24 cellular contexts compared by ENCODE assay signal in the genomic region with DNA sequence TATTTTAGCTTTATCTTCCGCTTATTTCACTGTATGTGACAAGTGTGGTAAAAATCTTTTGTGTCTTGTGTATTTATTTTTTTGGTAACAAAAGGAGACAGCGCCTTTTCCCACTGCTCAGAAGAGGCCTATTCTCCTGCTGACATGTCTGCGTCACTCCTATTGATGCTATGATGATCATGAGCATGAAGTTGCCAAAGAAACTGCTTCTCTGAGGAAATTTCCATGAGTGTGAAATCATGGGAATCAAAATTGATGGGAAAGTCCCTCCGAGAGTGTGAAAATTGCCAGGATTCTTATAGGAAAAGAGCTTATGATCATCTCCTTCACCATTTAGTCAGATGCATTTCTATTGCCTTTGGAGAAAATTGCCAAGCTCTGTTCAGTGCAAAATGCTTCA.
"Had no signal": no experiment of that assay in that cellular context is flagged by ENCODE, and none has a peak within 500 bp of the region (broad histone marks: within the 10 kb centered on the region; RNA-seq: fewer than 3 reads in every experiment).

No MANE protein-coding gene starts in this region.

- H3K27ac ChIP-seq: body of pancreas, cardiac muscle cell, esophagus muscularis mucosa, gastrocnemius medialis, heart left ventricle, prostate gland, right atrium auricular region, tibial artery, VCaP had no signal

- H3K27ac Mint-ChIP-seq: activated CD4-positive, alpha-beta T cell treated with anti-CD3 and anti-CD28 coated beads, Interleukin-2, amount 10 ng/mL, durations not matched to agents 7 days and 5 days; activated CD8-positive, alpha-beta memory T cell treated with anti-CD3 and anti-CD28 coated beads, Interleukin-2, amount 10 ng/mL, durations not matched to agents 7 days and 5 days; activated CD8-positive, alpha-beta T cell treated with anti-CD3 and anti-CD28 coated beads for 36 hours; activated naive CD4-positive, alpha-beta T cell treated with anti-CD3 and anti-CD28 coated beads, Interleukin-2, amount 10 ng/mL, durations not matched to agents 7 days and 5 days; T-cell; T-helper 2 cell treated with Interferon-gamma antibody and Interleukin-4, amounts not matched to agents 5 μg/mL and 100 μg/mL, for 36 hours had no signal

- H3K36me3 Mint-ChIP-seq: activated naive CD4-positive, alpha-beta T cell treated with anti-CD3 and anti-CD28 coated beads, Interleukin-2, amount 10 ng/mL, durations not matched to agents 7 days and 5 days; T-cell had no signal

- H3K9me3 ChIP-seq: body of pancreas, esophagus muscularis mucosa, gastrocnemius medialis, heart left ventricle, prostate gland, right atrium auricular region, tibial artery had no signal

- H3K9me3 Mint-ChIP-seq: activated CD4-positive, alpha-beta T cell treated with anti-CD3 and anti-CD28 coated beads, Interleukin-2, amount 10 ng/mL, durations not matched to agents 7 days and 5 days; activated CD8-positive, alpha-beta T cell treated with anti-CD3 and anti-CD28 coated beads for 36 hours; activated naive CD4-positive, alpha-beta T cell treated with anti-CD3 and anti-CD28 coated beads, Interleukin-2, amount 10 ng/mL, durations not matched to agents 7 days and 5 days; nephron; T-cell; T-helper 2 cell treated with Interferon-gamma antibody and Interleukin-4, amounts not matched to agents 5 μg/mL and 100 μg/mL, for 36 hours had no signal

- DNase-seq: activated CD4-positive, alpha-beta T cell treated with anti-CD3 and anti-CD28 coated beads, Interleukin-2, amount 10 ng/mL, durations not matched to agents 7 days and 5 days; activated CD4-positive, CD25-positive, alpha-beta regulatory T cell treated with anti-CD3 and anti-CD28 coated beads, Interleukin-2, amount 50 U/mL, for 72 hours; activated CD8-positive, alpha-beta memory T cell treated with anti-CD3 and anti-CD28 coated beads, Interleukin-2, amount 10 ng/mL, durations not matched to agents 7 days and 5 days; activated CD8-positive, alpha-beta T cell treated with anti-CD3 and anti-CD28 coated beads for 36 hours; activated effector memory CD4-positive, alpha-beta T cell treated with anti-CD3 and anti-CD28 coated beads, Interleukin-2, amount 50 U/mL, for 16 hours; activated naive CD4-positive, alpha-beta T cell treated with anti-CD3 and anti-CD28 coated beads, Interleukin-2, amount 10 ng/mL, durations not matched to agents 7 days and 5 days; activated T-cell treated with anti-CD3 and anti-CD28 coated beads for 4 hours; body of pancreas; dermis blood vessel endothelial cell; effector memory CD4-positive, alpha-beta T cell; gastrocnemius medialis; heart left ventricle; left colon; stimulated activated CD4-positive, alpha-beta T cell treated with anti-CD3 and anti-CD28 coated beads, Interleukin-4, amount 100 ng/mL, for 24 hours; stimulated activated naive CD4-positive, alpha-beta T cell treated with Interleukin-2 at 50 U/mL for 16 hours; T-cell; tibial artery had no signal

- H3K27me3 ChIP-seq: body of pancreas, cardiac muscle cell, esophagus muscularis mucosa, gastrocnemius medialis, heart left ventricle, right atrium auricular region had no signal

- H3K36me3 ChIP-seq: cardiac muscle cell, esophagus muscularis mucosa, gastrocnemius medialis, heart left ventricle, prostate gland, right atrium auricular region, tibial artery had no signal

- H3K27me3 Mint-ChIP-seq: activated CD4-positive, alpha-beta T cell treated with anti-CD3 and anti-CD28 coated beads, Interleukin-2, amount 10 ng/mL, durations not matched to agents 7 days and 5 days; activated CD8-positive, alpha-beta memory T cell treated with anti-CD3 and anti-CD28 coated beads, Interleukin-2, amount 10 ng/mL, durations not matched to agents 7 days and 5 days; activated CD8-positive, alpha-beta T cell treated with anti-CD3 and anti-CD28 coated beads for 36 hours; T-cell had no signal

- H3K4me3 Mint-ChIP-seq: activated CD4-positive, alpha-beta T cell treated with anti-CD3 and anti-CD28 coated beads, Interleukin-2, amount 10 ng/mL, durations not matched to agents 7 days and 5 days; activated CD8-positive, alpha-beta memory T cell treated with anti-CD3 and anti-CD28 coated beads, Interleukin-2, amount 10 ng/mL, durations not matched to agents 7 days and 5 days; activated CD8-positive, alpha-beta T cell treated with anti-CD3 and anti-CD28 coated beads for 36 hours; activated naive CD4-positive, alpha-beta T cell treated with anti-CD3 and anti-CD28 coated beads, Interleukin-2, amount 10 ng/mL, durations not matched to agents 7 days and 5 days; nephron; T-cell; T-helper 2 cell treated with Interferon-gamma antibody and Interleukin-4, amounts not matched to agents 5 μg/mL and 100 μg/mL, for 36 hours had no signal

- H3K4me3 ChIP-seq: body of pancreas, cardiac muscle cell, esophagus muscularis mucosa, gastrocnemius medialis, heart left ventricle, prostate gland, right atrium auricular region, tibial artery had no signal
